ENCODE assay signal across 9 cellular contexts in genomic region chr7:129923709-129924108, GRCh38. TPM values are rescaled to one million over a fixed set of nuclear protein-coding genes. Genes with fewer than 3 reads are reported as not detected.
DNase-seq lines count a peak whose midpoint lies in the region; ATAC-seq, FAIRE-seq and TF ChIP-seq lines count a peak whose summit lies in the region.
"Had no signal": no experiment of that assay in that cellular context is flagged by ENCODE, and none has a peak within 500 bp of the region (broad histone marks: within the 10 kb centered on the region; RNA-seq: fewer than 3 reads in every experiment).

No MANE protein-coding gene starts in this region.

- no peak for ATAC-seq in activated naive CD8-positive, alpha-beta T cell treated with anti-CD3 and anti-CD28 coated beads, Interleukin-2, amount 10 ng/mL, durations not matched to agents 7 days and 5 days (ENCODE audit: low read depth)

- no peak for FAIRE-seq in HTR-8/SVneo (lab: Jason Lieb, UNC)

- H3K27ac Mint-ChIP-seq in HFFc6, result peak overlapping the region; percentile 85
- H3K27ac Mint-ChIP-seq in activated naive CD8-positive, alpha-beta T cell treated with anti-CD3 and anti-CD28 coated beads, Interleukin-2, amount 10 ng/mL, durations not matched to agents 7 days and 5 days, result no peak overlapping the region
- H3K27ac Mint-ChIP-seq in nephron progenitor cell, result peak overlapping the region; percentile 85

- TF ChIP-seq POLR2A in spleen (IDR thresholded peaks at IDR 0.05), result no peak

- WGBS in spleen, 5 donors, result 43 to 62% (median 52%) methylated on average over 2 of the region's 2 CpGs

- H3K27ac ChIP-seq in spleen, result peak overlapping the region in 2 of 8 donors; percentile 46 to 56

- peaks cover 44% of the 10 kb centered on the region for H3K4me1 Mint-ChIP-seq in HFFc6 (ENCODE audit: low read depth)
- peaks cover 12% of the 10 kb centered on the region for H3K4me1 Mint-ChIP-seq in activated naive CD8-positive, alpha-beta T cell treated with anti-CD3 and anti-CD28 coated beads, Interleukin-2, amount 10 ng/mL, durations not matched to agents 7 days and 5 days
- peaks cover 43% of the 10 kb centered on the region for H3K4me1 Mint-ChIP-seq in nephron progenitor cell

- no peaks in the 10 kb centered on the region for H3K9me3 ChIP-seq in spleen

- no peaks in the 10 kb centered on the region for H3K27me3 ChIP-seq in spleen (replicated peaks in 1 of 7)

- no peaks in the 10 kb centered on the region for H3K9me3 Mint-ChIP-seq in HFFc6
- H3K9me3 Mint-ChIP-seq in activated naive CD8-positive, alpha-beta T cell treated with anti-CD3 and anti-CD28 coated beads, Interleukin-2, amount 10 ng/mL, durations not matched to agents 7 days and 5 days, result no peaks in the 10 kb centered on the region
- H3K9me3 Mint-ChIP-seq in nephron progenitor cell, result no peaks in the 10 kb centered on the region
- H3K9me3 Mint-ChIP-seq: H9 had no signal

- DNase-seq in GM10248 (ENCODE audit: extremely low spot score) (peak; percentile 47), HFFc6 (peak; percentile 85), nephron progenitor cell (no peak), NCI-H526 (lab: John Stamatoyannopoulos, UW) (no peak), NCI-H510A treated with DMSO at 0.1 percent for 48 hours (lab: John Stamatoyannopoulos, UW) (no peak), HTR-8/SVneo (ENCODE audit: insufficient read length, low spot score) (no peak), spleen (no peak)
- DNase-seq in activated naive CD8-positive, alpha-beta T cell treated with anti-CD3 and anti-CD28 coated beads, Interleukin-2, amount 10 ng/mL, durations not matched to agents 7 days and 5 days, result no peak
- DNase-seq: H9 had no signal

- H3K27me3 Mint-ChIP-seq in HFFc6 (ENCODE audit: insufficient read depth), result no peaks in the 10 kb centered on the region
- H3K27me3 Mint-ChIP-seq in activated naive CD8-positive, alpha-beta T cell treated with anti-CD3 and anti-CD28 coated beads, Interleukin-2, amount 10 ng/mL, durations not matched to agents 7 days and 5 days, result no peaks in the 10 kb centered on the region
- H3K27me3 Mint-ChIP-seq in nephron progenitor cell (ENCODE audit: low read depth, poor library complexity), result peaks cover 2% of the 10 kb centered on the region

- no peak for TF ChIP-seq CTCF in GM10248 (IDR thresholded peaks at IDR 0.05; ENCODE audit: control extremely low read depth, extremely low read depth, low read depth, missing control alignments)
- no peak; the same call in 1 of the 2 replicates for TF ChIP-seq CTCF in HFFc6 (IDR thresholded peaks at IDR 0.05)
- no peak for TF ChIP-seq CTCF in nephron progenitor cell (IDR thresholded peaks at IDR 0.05)
- TF ChIP-seq CTCF in spleen (IDR thresholded peaks at IDR 0.05 in 8 of 11, conservative IDR thresholded peaks at IDR 0.05 in 3 of 11), result no peak

- H3K36me3 Mint-ChIP-seq in HFFc6 (ENCODE audit: low read depth), result peaks cover 25% of the 10 kb centered on the region
- peaks cover 14% of the 10 kb centered on the region for H3K36me3 Mint-ChIP-seq in activated naive CD8-positive, alpha-beta T cell treated with anti-CD3 and anti-CD28 coated beads, Interleukin-2, amount 10 ng/mL, durations not matched to agents 7 days and 5 days
- peaks cover 50% of the 10 kb centered on the region for H3K36me3 Mint-ChIP-seq in nephron progenitor cell (ENCODE audit: low read depth)

- H3K36me3 ChIP-seq in spleen, result peaks cover 0 to 59% (median 6%) of the 10 kb centered on the region in 6 donors

- peaks cover 13 to 68% (median 30%) of the 10 kb centered on the region in 6 donors for H3K4me1 ChIP-seq in spleen

- H3K4me3 Mint-ChIP-seq in HFFc6 (peak overlapping the region; percentile 78), nephron progenitor cell (no peak overlapping the region)
- H3K4me3 Mint-ChIP-seq in activated naive CD8-positive, alpha-beta T cell treated with anti-CD3 and anti-CD28 coated beads, Interleukin-2, amount 10 ng/mL, durations not matched to agents 7 days and 5 days, result peak overlapping the region; percentile 33
- H3K4me3 Mint-ChIP-seq: H9 had no signal

- CTCF ChIA-PET in GM10248 (lab: Yijun Ruan, JAX), result interaction anchor here (1.2 kb wide), 1 partner anchor 430 kb away, joined by 3 read pairs; no protein-coding TSS in a partner anchor

- POLR2A ChIA-PET in GM10248 (lab: Yijun Ruan, JAX), result interaction anchor here (1.0 kb wide), 1 partner anchor 21 kb away, joined by 3 read pairs; no protein-coding TSS in a partner anchor
- POLR2A ChIA-PET in activated naive CD8-positive, alpha-beta T cell treated with anti-CD3 and anti-CD28 coated beads, Interleukin-2, amount 10 ng/mL, durations not matched to agents 7 days and 5 days (lab: Charles Lee), result no interaction called here

- no peak overlapping the region for H3K4me3 ChIP-seq in spleen

- intact Hi-C loops in spleen (cut with DNase I; ENCODE audit: low total_unique reads), result no loop called here

RNA-seq across cellular contexts. Expression of gene UBE2H, which starts 29.1 kb away (rescaled TPM):
- 100 to 1,000 TPM in 4 of 6 experiments, 10 to 100 TPM in 2; 89.7 to 108 (median 105) TPM for total RNA-seq in HFFc6 (2021; fragmentation: NEBNext Ultra II Directional; extraction: Animal tissue kit (Norgen Biotek cat#: 25700))
- 10 to 100 TPM; 35.6 to 42.1 TPM for total RNA-seq in activated naive CD8-positive, alpha-beta T cell treated with anti-CD3 and anti-CD28 coated beads, Interleukin-2, amount 10 ng/mL, durations not matched to agents 7 days and 5 days
- 10 to 100 TPM; 63.5 to 98.0 (median 71.5) TPM for total RNA-seq in spleen
- polyA plus RNA-seq in spleen, result 10 to 100 TPM; 13.5 to 22.2 (median 15.2) TPM

Comparison
In these comparisons a context has a peak if more than half of its experiments do, and no peak if none do; other contexts are left out.
1. DNase-seq: peak in GM10248 (single experiment) and HFFc6 (single experiment); none in activated naive CD8-positive, alpha-beta T cell treated with anti-CD3 and anti-CD28 coated beads, Interleukin-2, amount 10 ng/mL, durations not matched to agents 7 days and 5 days (single experiment), nephron progenitor cell (single experiment), NCI-H526 (0 of 2), NCI-H510A treated with DMSO at 0.1 percent for 48 hours (single experiment), HTR-8/SVneo (single experiment) and spleen (single experiment).